Comparison of ENCODE assay signal across 13 cellular contexts in the genomic region with DNA sequence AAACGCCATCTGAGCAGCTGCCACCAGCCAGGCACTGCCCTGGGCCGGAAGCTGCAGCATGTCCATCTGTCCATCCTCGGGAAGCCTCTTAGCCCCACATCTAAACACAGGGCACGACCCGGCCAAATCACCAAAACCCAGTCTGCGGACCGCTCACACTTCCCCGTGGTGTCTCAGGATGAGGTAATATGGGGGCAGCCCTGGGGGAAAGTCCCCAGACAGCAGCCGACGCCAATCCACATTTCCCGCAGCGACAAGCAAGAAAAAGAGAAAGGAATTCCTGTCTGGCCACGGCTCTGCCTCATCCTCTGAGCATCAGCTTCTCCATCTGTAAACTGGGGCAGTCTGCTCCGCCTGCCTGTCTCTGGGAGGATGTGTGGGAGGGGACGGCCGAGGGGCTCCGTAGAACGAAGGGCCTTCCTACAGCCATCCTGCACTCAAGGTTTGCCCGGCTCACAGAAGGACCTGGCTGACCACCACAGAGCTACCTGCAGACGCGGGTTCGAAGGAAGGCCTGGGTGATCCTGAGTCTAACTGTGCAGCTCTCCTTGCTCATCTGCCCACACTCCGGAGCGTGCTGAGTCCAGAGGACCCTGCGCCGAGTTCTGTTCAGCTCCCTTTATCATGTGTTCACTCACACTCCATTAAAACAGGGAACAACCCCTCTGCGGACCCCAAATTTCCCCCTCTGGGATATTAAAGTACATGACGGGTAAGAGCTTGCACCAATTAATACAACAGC.
DNase-seq lines count a peak whose midpoint lies in the region; ATAC-seq, FAIRE-seq and TF ChIP-seq lines count a peak whose summit lies in the region.
"Had no signal": no experiment of that assay in that cellular context is flagged by ENCODE, and none has a peak within 500 bp of the region (broad histone marks: within the 10 kb centered on the region; RNA-seq: fewer than 3 reads in every experiment).

No MANE protein-coding gene starts in this region.

- H3K4me3 Mint-ChIP-seq in HFFc6 (no peak overlapping the region), endodermal cell (no peak overlapping the region)
- H3K4me3 Mint-ChIP-seq in activated CD8-positive, alpha-beta memory T cell treated with anti-CD3 and anti-CD28 coated beads, Interleukin-2, amount 10 ng/mL, durations not matched to agents 7 days and 5 days: no peak overlapping the region
- H3K4me3 Mint-ChIP-seq: activated CD4-positive, alpha-beta memory T cell treated with anti-CD3 and anti-CD28 coated beads, Interleukin-2, amount 10 ng/mL, durations not matched to agents 7 days and 5 days had no signal

- WGBS in endodermal cell (ENCODE audit: insufficient coverage in 1 of 2, insufficient read length in 1 of 2), 2 experiments: 51 to 81% methylated on average over 11 to 28 of the region's 28 CpGs
- WGBS in liver: 59% methylated on average over 28 of the region's 28 CpGs

- H3K36me3 Mint-ChIP-seq in HFFc6 (ENCODE audit: low read depth) (no peaks in the 10 kb centered on the region), endodermal cell (ENCODE audit: low read depth) (no peaks in the 10 kb centered on the region)
- H3K36me3 Mint-ChIP-seq in activated CD8-positive, alpha-beta memory T cell treated with anti-CD3 and anti-CD28 coated beads, Interleukin-2, amount 10 ng/mL, durations not matched to agents 7 days and 5 days: no peaks in the 10 kb centered on the region

- peaks cover 6% of the 10 kb centered on the region for H3K27me3 ChIP-seq in endodermal cell (ENCODE audit: control insufficient read depth, insufficient read depth, low read length, poor library complexity, severe bottlenecking)
- H3K27me3 ChIP-seq in liver (ENCODE audit: control insufficient read depth in 4 of 4, insufficient read depth in 4 of 4, low read length in 3 of 4): peaks cover 0 to 5% (median 0%) of the 10 kb centered on the region in 4 donors
- H3K27me3 ChIP-seq: testis had no signal

- H3K27me3 Mint-ChIP-seq in HFFc6 (ENCODE audit: insufficient read depth) (peaks cover 5% of the 10 kb centered on the region), endodermal cell (ENCODE audit: insufficient read depth) (peaks cover 27% of the 10 kb centered on the region)
- peaks cover 5% of the 10 kb centered on the region for H3K27me3 Mint-ChIP-seq in activated CD8-positive, alpha-beta memory T cell treated with anti-CD3 and anti-CD28 coated beads, Interleukin-2, amount 10 ng/mL, durations not matched to agents 7 days and 5 days
- H3K27me3 Mint-ChIP-seq: activated CD4-positive, alpha-beta memory T cell treated with anti-CD3 and anti-CD28 coated beads, Interleukin-2, amount 10 ng/mL, durations not matched to agents 7 days and 5 days had no signal

- H3K9me3 Mint-ChIP-seq in HFFc6 (no peaks in the 10 kb centered on the region), endodermal cell (no peaks in the 10 kb centered on the region)
- no peaks in the 10 kb centered on the region for H3K9me3 Mint-ChIP-seq in activated CD8-positive, alpha-beta memory T cell treated with anti-CD3 and anti-CD28 coated beads, Interleukin-2, amount 10 ng/mL, durations not matched to agents 7 days and 5 days (ENCODE audit: low read depth)
- H3K9me3 Mint-ChIP-seq: activated CD4-positive, alpha-beta memory T cell treated with anti-CD3 and anti-CD28 coated beads, Interleukin-2, amount 10 ng/mL, durations not matched to agents 7 days and 5 days had no signal

- FAIRE-seq in GM19239 (lab: Jason Lieb, UNC): no peak
- FAIRE-seq: bronchial epithelial cell, GM18507 had no signal

- H3K27ac Mint-ChIP-seq in HFFc6 (peak overlapping the region; percentile 57), endodermal cell (peak overlapping the region; percentile 75)
- H3K27ac Mint-ChIP-seq in activated CD8-positive, alpha-beta memory T cell treated with anti-CD3 and anti-CD28 coated beads, Interleukin-2, amount 10 ng/mL, durations not matched to agents 7 days and 5 days: no peak overlapping the region
- H3K27ac Mint-ChIP-seq: activated CD4-positive, alpha-beta memory T cell treated with anti-CD3 and anti-CD28 coated beads, Interleukin-2, amount 10 ng/mL, durations not matched to agents 7 days and 5 days had no signal

- DNase-seq in A172 (ENCODE audit: low spot score) (peak; percentile 84), HFFc6 (peak; percentile 63), endodermal cell (peak; percentile 92), SKM-1 (lab: John Stamatoyannopoulos, UW; ENCODE audit: unreplicated experiment) (no peak), GM19239 (ENCODE audit: insufficient read length, low spot score) (no peak)
- DNase-seq in activated CD8-positive, alpha-beta memory T cell treated with anti-CD3 and anti-CD28 coated beads, Interleukin-2, amount 10 ng/mL, durations not matched to agents 7 days and 5 days: no peak
- DNase-seq: activated CD4-positive, alpha-beta memory T cell treated with anti-CD3 and anti-CD28 coated beads, Interleukin-2, amount 10 ng/mL, durations not matched to agents 7 days and 5 days; AML-193; testis had no signal

- TF ChIP-seq RAD21 in liver (IDR thresholded peaks at IDR 0.05): no peak

- H3K27ac ChIP-seq in endodermal cell (ENCODE audit: low read depth, low read length) (peak overlapping the region; percentile 61), liver (ENCODE audit: low read depth in 1 of 2, low read length in 2 of 2) (peak overlapping the region; percentile 37 to 73)
- H3K27ac ChIP-seq: testis had no signal

- H3K4me3 ChIP-seq in endodermal cell (ENCODE audit: low read length): no peak overlapping the region
- H3K4me3 ChIP-seq in liver (ENCODE audit: low read depth in 1 of 3, low read length in 3 of 3): no peak overlapping the region
- H3K4me3 ChIP-seq: testis had no signal

- TF ChIP-seq CTCF in HFFc6 (IDR thresholded peaks at IDR 0.05) (no peak), endodermal cell (conservative IDR thresholded peaks at IDR 0.05) (no peak), liver (IDR thresholded peaks at IDR 0.05; ENCODE audit: low read depth, low read length, missing input control) (no peak)

- no peaks in the 10 kb centered on the region for H3K9me3 ChIP-seq in endodermal cell (ENCODE audit: control insufficient read depth, low read length)
- no peaks in the 10 kb centered on the region for H3K9me3 ChIP-seq in liver (ENCODE audit: control insufficient read depth in 4 of 4, low read length in 3 of 4)
- H3K9me3 ChIP-seq: testis had no signal

- H3K36me3 ChIP-seq in endodermal cell (ENCODE audit: control insufficient read depth, insufficient read depth, low read length) (no peaks in the 10 kb centered on the region), liver (ENCODE audit: control insufficient read depth in 4 of 4, insufficient read depth in 3 of 4, low read depth in 1 of 4, low read length in 3 of 4) (no peaks in the 10 kb centered on the region)

- H3K4me1 ChIP-seq in endodermal cell (ENCODE audit: control insufficient read depth, insufficient read depth, low read length) (peaks cover 5% of the 10 kb centered on the region), liver (ENCODE audit: control insufficient read depth in 4 of 4, insufficient read depth in 4 of 4, low read length in 3 of 4) (no peaks in the 10 kb centered on the region)
- H3K4me1 ChIP-seq: testis had no signal

- CTCF ChIA-PET in activated CD8-positive, alpha-beta memory T cell treated with anti-CD3 and anti-CD28 coated beads, Interleukin-2, amount 10 ng/mL, durations not matched to agents 7 days and 5 days (lab: Charles Lee): interaction anchor here (1.0 kb wide), 1 partner anchor 55 kb away, joined by 3 read pairs; no protein-coding TSS in a partner anchor

- H3K4me1 Mint-ChIP-seq in HFFc6 (ENCODE audit: low read depth) (peaks cover 3% of the 10 kb centered on the region), endodermal cell (peaks cover 10% of the 10 kb centered on the region)
- H3K4me1 Mint-ChIP-seq in activated CD8-positive, alpha-beta memory T cell treated with anti-CD3 and anti-CD28 coated beads, Interleukin-2, amount 10 ng/mL, durations not matched to agents 7 days and 5 days: no peaks in the 10 kb centered on the region
- H3K4me1 Mint-ChIP-seq: activated CD4-positive, alpha-beta memory T cell treated with anti-CD3 and anti-CD28 coated beads, Interleukin-2, amount 10 ng/mL, durations not matched to agents 7 days and 5 days had no signal

- H3K9ac ChIP-seq in endodermal cell (ENCODE audit: extremely low read depth, low read length, poor library complexity, severe bottlenecking) (peak overlapping the region; percentile 27), liver (ENCODE audit: low read depth in 1 of 2, low read length in 2 of 2) (no peak overlapping the region)

- no peak for ATAC-seq in HG02870 (IDR thresholded peaks at IDR 0.05; ENCODE audit: unreplicated experiment)
- no peak for ATAC-seq in activated CD8-positive, alpha-beta memory T cell treated with anti-CD3 and anti-CD28 coated beads, Interleukin-2, amount 10 ng/mL, durations not matched to agents 7 days and 5 days

TF ChIP-seq in liver, 16 proteins besides CTCF, POLR2A, EP300 and RAD21:
- no peak for TF ChIP-seq EGR1 (IDR thresholded peaks at IDR 0.05; ENCODE audit: low read depth in 2 of 2)
- no peak for TF ChIP-seq HNF4G (IDR thresholded peaks at IDR 0.05)
- TF ChIP-seq, protein P1, sequence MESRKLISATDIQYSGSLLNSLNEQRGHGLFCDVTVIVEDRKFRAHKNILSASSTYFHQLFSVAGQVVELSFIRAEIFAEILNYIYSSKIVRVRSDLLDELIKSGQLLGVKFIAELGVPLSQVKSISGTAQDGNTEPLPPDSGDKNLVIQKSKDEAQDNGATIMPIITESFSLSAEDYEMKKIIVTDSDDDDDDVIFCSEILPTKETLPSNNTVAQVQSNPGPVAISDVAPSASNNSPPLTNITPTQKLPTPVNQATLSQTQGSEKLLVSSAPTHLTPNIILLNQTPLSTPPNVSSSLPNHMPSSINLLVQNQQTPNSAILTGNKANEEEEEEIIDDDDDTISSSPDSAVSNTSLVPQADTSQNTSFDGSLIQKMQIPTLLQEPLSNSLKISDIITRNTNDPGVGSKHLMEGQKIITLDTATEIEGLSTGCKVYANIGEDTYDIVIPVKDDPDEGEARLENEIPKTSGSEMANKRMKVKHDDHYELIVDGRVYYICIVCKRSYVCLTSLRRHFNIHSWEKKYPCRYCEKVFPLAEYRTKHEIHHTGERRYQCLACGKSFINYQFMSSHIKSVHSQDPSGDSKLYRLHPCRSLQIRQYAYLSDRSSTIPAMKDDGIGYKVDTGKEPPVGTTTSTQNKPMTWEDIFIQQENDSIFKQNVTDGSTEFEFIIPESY (IDR thresholded peaks at IDR 0.05): no peak
- TF ChIP-seq FOXA1 (IDR thresholded peaks at IDR 0.05): no peak
- TF ChIP-seq, protein P2, sequence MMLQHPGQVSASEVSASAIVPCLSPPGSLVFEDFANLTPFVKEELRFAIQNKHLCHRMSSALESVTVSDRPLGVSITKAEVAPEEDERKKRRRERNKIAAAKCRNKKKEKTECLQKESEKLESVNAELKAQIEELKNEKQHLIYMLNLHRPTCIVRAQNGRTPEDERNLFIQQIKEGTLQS (IDR thresholded peaks at IDR 0.05): no peak
- TF ChIP-seq GABPA (IDR thresholded peaks at IDR 0.05 in 1 of 2, conservative IDR thresholded peaks at IDR 0.05 in 1 of 2): no peak
- no peak for TF ChIP-seq HNF4A (conservative IDR thresholded peaks at IDR 0.05)
- TF ChIP-seq FOXA2 (IDR thresholded peaks at IDR 0.05): no peak
- no peak for TF ChIP-seq NR2F2 (IDR thresholded peaks at IDR 0.05)
TF ChIP-seq in liver: peak in this region for 0.

Comparison
In these comparisons a context has a peak if more than half of its experiments do, and no peak if none do; other contexts are left out.
1. DNase-seq: peak in A172 (single experiment), HFFc6 (single experiment) and endodermal cell (single experiment); none in SKM-1 (single experiment), activated CD8-positive, alpha-beta memory T cell treated with anti-CD3 and anti-CD28 coated beads, Interleukin-2, amount 10 ng/mL, durations not matched to agents 7 days and 5 days (single experiment) and GM19239 (single experiment).